In genomic region chr1:91338501-91338900, GRCh38 we compare ENCODE assay signal across 19 cellular contexts.
DNase-seq lines count a peak whose midpoint lies in the region; ATAC-seq, FAIRE-seq and TF ChIP-seq lines count a peak whose summit lies in the region.
"Had no signal": no experiment of that assay in that cellular context is flagged by ENCODE, and none has a peak within 500 bp of the region (broad histone marks: within the 10 kb centered on the region; RNA-seq: fewer than 3 reads in every experiment).

No MANE protein-coding gene starts in this region.

- peak overlapping the region; percentile 47 for H3K27ac Mint-ChIP-seq in endodermal cell
- H3K27ac Mint-ChIP-seq: B cell; CD8-positive, alpha-beta T cell; GM23338 had no signal

- peak; percentile 72 for FAIRE-seq in urothelium cell line (lab: Jason Lieb, UNC)
- FAIRE-seq: GM12892, GM18507, H54 had no signal

- H4K8ac ChIP-seq in IMR-90 (ENCODE audit: low read depth in 2 of 2, low read length in 2 of 2), result no peak overlapping the region

- H2BK120ac ChIP-seq in IMR-90 (ENCODE audit: low read depth, low read length), result no peak overlapping the region

- H3K9ac ChIP-seq in IMR-90 (ENCODE audit: low read depth, low read length) (no peak overlapping the region), endodermal cell (ENCODE audit: extremely low read depth, low read length, poor library complexity, severe bottlenecking) (no peak overlapping the region)
- H3K9ac ChIP-seq: BLaER1 treated with 17β-estradiol and CSF1 and Interleukin-3, amounts not matched to agents 10 nM and 100 nM had no signal

- H3K9me1 ChIP-seq in IMR-90 (ENCODE audit: insufficient read depth, low read length), result no peaks in the 10 kb centered on the region; the same call in 1 of the 2 replicates

- H3K4me2 ChIP-seq in IMR-90 (ENCODE audit: low read depth, low read length), result no peak overlapping the region
- H3K4me2 ChIP-seq: BLaER1 treated with 17β-estradiol and CSF1 and Interleukin-3, amounts not matched to agents 10 nM and 100 nM; GM23338 had no signal

- no peak overlapping the region for H2BK15ac ChIP-seq in IMR-90 (ENCODE audit: low read depth, low read length)

- POLR2A ChIA-PET in IMR-90 (lab: Charles Lee; ENCODE audit: unreplicated experiment), result no interaction called here

- H2BK5ac ChIP-seq in IMR-90 (ENCODE audit: low read depth, low read length, poor library complexity, severe bottlenecking), result no peak overlapping the region

- H2AK5ac ChIP-seq in IMR-90 (ENCODE audit: low read depth, low read length), result no peak overlapping the region

- no peak for DNase-seq in IMR-90
- no peak for DNase-seq in endodermal cell
- DNase-seq in omental fat pad (ENCODE audit: low spot score), result no peak
- DNase-seq in urothelium cell line (ENCODE audit: low spot score), result no peak
- DNase-seq in retina, result no peak
- no peak for DNase-seq in heart right ventricle
- DNase-seq in left ventricle myocardium inferior, result no peak
- DNase-seq: CD8-positive, alpha-beta T cell; COR-L47; DMS 273 treated with DMSO at 0.1 percent for 48 hours; DMS53; GDM1; HCEC 1CT had no signal

- H3K18ac ChIP-seq in IMR-90 (ENCODE audit: low read depth, low read length), result no peak overlapping the region

- no peak for TF ChIP-seq RAD21 in IMR-90 (IDR thresholded peaks at IDR 0.05; ENCODE audit: low read length)

- CTCF ChIA-PET in IMR-90 (lab: Yijun Ruan, JAX), result no interaction called here

- dilution Hi-C loops in IMR-90 (cut with HindIII; ENCODE audit: low sequenced_read_pairs, unreplicated experiment), result no loop called here

- H4K91ac ChIP-seq in IMR-90 (ENCODE audit: insufficient read depth, low read depth, low read length), result no peak overlapping the region

- TF ChIP-seq CTCF in IMR-90 (conservative IDR thresholded peaks at IDR 0.05; ENCODE audit: low read depth, low read length) (no peak), endodermal cell (conservative IDR thresholded peaks at IDR 0.05) (no peak), omental fat pad (IDR thresholded peaks at IDR 0.05) (no peak), heart right ventricle (IDR thresholded peaks at IDR 0.05) (no peak), left ventricle myocardium inferior (IDR thresholded peaks at IDR 0.05; ENCODE audit: borderline replicate concordance) (no peak)

- H3K79me1 ChIP-seq in IMR-90 (ENCODE audit: low read depth in 1 of 2, low read length in 2 of 2), result no peaks in the 10 kb centered on the region

- intact Hi-C loops in IMR-90 (cut with micrococcal nuclease), result no loop called here
- intact Hi-C loops in heart right ventricle (cut with DNase I), result no loop called here
- intact Hi-C loops in left ventricle myocardium inferior (cut with micrococcal nuclease), result no loop called here

- H3K36me3 ChIP-seq in IMR-90 (ENCODE audit: control insufficient read depth, insufficient read depth, low read length), result no peaks in the 10 kb centered on the region
- H3K36me3 ChIP-seq in endodermal cell (ENCODE audit: control insufficient read depth, insufficient read depth, low read length), result no peaks in the 10 kb centered on the region
- H3K36me3 ChIP-seq in heart right ventricle, result no peaks in the 10 kb centered on the region
- H3K36me3 ChIP-seq in left ventricle myocardium inferior, result no peaks in the 10 kb centered on the region
- H3K36me3 ChIP-seq: BLaER1 treated with 17β-estradiol and CSF1 and Interleukin-3, amounts not matched to agents 10 nM and 100 nM had no signal

- H3K9me3 Mint-ChIP-seq in endodermal cell, result no peaks in the 10 kb centered on the region
- H3K9me3 Mint-ChIP-seq: CD8-positive, alpha-beta T cell; GM23338 had no signal

- no TSS peak for BruUV-seq in IMR-90 (replicated peaks; lab: Mats Ljungman, UMichigan)

- no peaks in the 10 kb centered on the region for H4K20me1 ChIP-seq in IMR-90 (ENCODE audit: insufficient read depth, low read length)
- H4K20me1 ChIP-seq: BLaER1 treated with 17β-estradiol and CSF1 and Interleukin-3, amounts not matched to agents 10 nM and 100 nM had no signal

- peak overlapping the region; percentile 43 for H2AFZ ChIP-seq in IMR-90 (replicated peaks; ENCODE audit: low read length, poor library complexity)
- H2AFZ ChIP-seq: GM23338 had no signal

- in situ Hi-C loops in IMR-90 (cut with MboI; ENCODE audit: low sequenced_read_pairs), result no loop called here

- H3K36me3 Mint-ChIP-seq in endodermal cell (ENCODE audit: low read depth), result peaks cover 20% of the 10 kb centered on the region
- H3K36me3 Mint-ChIP-seq: CD8-positive, alpha-beta T cell had no signal

- no peak overlapping the region for H3K56ac ChIP-seq in IMR-90 (ENCODE audit: extremely low read depth, insufficient read depth, low read length)

- H3K4me1 ChIP-seq in IMR-90 (ENCODE audit: control insufficient read depth, insufficient read depth, low read length) (no peaks in the 10 kb centered on the region), endodermal cell (ENCODE audit: control insufficient read depth, insufficient read depth, low read length) (no peaks in the 10 kb centered on the region), heart right ventricle (no peaks in the 10 kb centered on the region), left ventricle myocardium inferior (no peaks in the 10 kb centered on the region)
- H3K4me1 ChIP-seq: BLaER1 treated with 17β-estradiol and CSF1 and Interleukin-3, amounts not matched to agents 10 nM and 100 nM had no signal

- WGBS in IMR-90 (ENCODE audit: extremely low coverage in 2 of 2, insufficient read length in 1 of 2), 2 experiments, result 85% methylated on average over 6 of the region's 7 CpGs; no CpG with 5 or more reads in 1 of the 2 experiments
- 94% methylated on average over 7 of the region's 7 CpGs for WGBS in endodermal cell (ENCODE audit: insufficient coverage in 1 of 2, insufficient read length in 1 of 2), 2 experiments
- WGBS in heart right ventricle, 2 donors, result 95 to 97% methylated on average over 7 of the region's 7 CpGs

- no peak for TF ChIP-seq POLR2A in IMR-90 (IDR thresholded peaks at IDR 0.05; ENCODE audit: low read depth, low read length)

- H3K4me3 ChIP-seq in IMR-90 (ENCODE audit: insufficient read depth, low read depth, low read length) (no peak overlapping the region), endodermal cell (ENCODE audit: low read length) (no peak overlapping the region), heart right ventricle (no peak overlapping the region), left ventricle myocardium inferior (no peak overlapping the region)
- H3K4me3 ChIP-seq: BLaER1 treated with 17β-estradiol and CSF1 and Interleukin-3, amounts not matched to agents 10 nM and 100 nM; GM23338 had no signal

- no peak for ATAC-seq in IMR-90 (ENCODE audit: low read depth)
- peak; percentile 37 for ATAC-seq in omental fat pad (ENCODE audit: low FRiP score)
- no peak for ATAC-seq in heart right ventricle
- ATAC-seq: CD8-positive, alpha-beta T cell; GM23338 had no signal

- H3K27ac ChIP-seq in IMR-90 (ENCODE audit: insufficient read depth, low read length), result no peak overlapping the region
- H3K27ac ChIP-seq in endodermal cell (ENCODE audit: low read depth, low read length), result no peak overlapping the region
- H3K27ac ChIP-seq in heart right ventricle, result no peak overlapping the region
- no peak overlapping the region for H3K27ac ChIP-seq in left ventricle myocardium inferior (replicated peaks)
- H3K27ac ChIP-seq: BLaER1 treated with 17β-estradiol and CSF1 and Interleukin-3, amounts not matched to agents 10 nM and 100 nM had no signal

- H3K27me3 ChIP-seq in IMR-90 (ENCODE audit: control insufficient read depth, insufficient read depth, low read length), result no peaks in the 10 kb centered on the region
- H3K27me3 ChIP-seq in endodermal cell (ENCODE audit: control insufficient read depth, insufficient read depth, low read length, poor library complexity, severe bottlenecking), result no peaks in the 10 kb centered on the region
- H3K27me3 ChIP-seq in heart right ventricle, result no peaks in the 10 kb centered on the region
- no peaks in the 10 kb centered on the region for H3K27me3 ChIP-seq in left ventricle myocardium inferior (ENCODE audit: low read depth)
- H3K27me3 ChIP-seq: BLaER1 treated with 17β-estradiol and CSF1 and Interleukin-3, amounts not matched to agents 10 nM and 100 nM had no signal

- H3K14ac ChIP-seq in IMR-90 (replicated peaks; ENCODE audit: low read depth, low read length), result no peak overlapping the region

- no peak overlapping the region for H3K4ac ChIP-seq in IMR-90 (ENCODE audit: low read depth, low read length)

- no peaks in the 10 kb centered on the region for H3K27me3 Mint-ChIP-seq in endodermal cell (ENCODE audit: insufficient read depth)

- H4K5ac ChIP-seq in IMR-90 (ENCODE audit: low read depth, low read length), result no peak overlapping the region

- no peak overlapping the region for H2AK9ac ChIP-seq in IMR-90 (replicated peaks; ENCODE audit: low read depth, low read length, poor library complexity)

- no peaks in the 10 kb centered on the region for H3K4me1 Mint-ChIP-seq in endodermal cell
- H3K4me1 Mint-ChIP-seq: B cell, GM23338 had no signal

- H3K4me3 Mint-ChIP-seq in endodermal cell, result no peak overlapping the region
- H3K4me3 Mint-ChIP-seq: B cell; CD8-positive, alpha-beta T cell; GM23338 had no signal

- no peak overlapping the region for H3K23ac ChIP-seq in IMR-90 (ENCODE audit: low read depth, low read length)

- H2BK20ac ChIP-seq in IMR-90 (ENCODE audit: low read depth, low read length), result no peak overlapping the region

- no peaks in the 10 kb centered on the region for H3K9me3 ChIP-seq in IMR-90 (ENCODE audit: control insufficient read depth, insufficient read depth, low read length)
- H3K9me3 ChIP-seq in endodermal cell (ENCODE audit: control insufficient read depth, low read length), result no peaks in the 10 kb centered on the region
- H3K9me3 ChIP-seq in heart right ventricle, result no peaks in the 10 kb centered on the region
- H3K9me3 ChIP-seq in left ventricle myocardium inferior (replicated peaks), result no peaks in the 10 kb centered on the region

TF ChIP-seq in IMR-90, 13 proteins besides CTCF, POLR2A, EP300 and RAD21:
- no peak for TF ChIP-seq MAZ (IDR thresholded peaks at IDR 0.05; ENCODE audit: borderline replicate concordance, low read depth, low read length)
- no peak for TF ChIP-seq CEBPB (IDR thresholded peaks at IDR 0.05; ENCODE audit: low read depth, low read length)
- TF ChIP-seq RFX5 (IDR thresholded peaks at IDR 0.05; ENCODE audit: low read depth, low read length), result no peak
- no peak for TF ChIP-seq RCOR1 (IDR thresholded peaks at IDR 0.05; ENCODE audit: insufficient replicate concordance, low read length)
- TF ChIP-seq MXI1 (IDR thresholded peaks at IDR 0.05; ENCODE audit: borderline replicate concordance, low read depth, low read length), result no peak
